ENCODE assay signal across 1 cellular context in the genomic region with DNA sequence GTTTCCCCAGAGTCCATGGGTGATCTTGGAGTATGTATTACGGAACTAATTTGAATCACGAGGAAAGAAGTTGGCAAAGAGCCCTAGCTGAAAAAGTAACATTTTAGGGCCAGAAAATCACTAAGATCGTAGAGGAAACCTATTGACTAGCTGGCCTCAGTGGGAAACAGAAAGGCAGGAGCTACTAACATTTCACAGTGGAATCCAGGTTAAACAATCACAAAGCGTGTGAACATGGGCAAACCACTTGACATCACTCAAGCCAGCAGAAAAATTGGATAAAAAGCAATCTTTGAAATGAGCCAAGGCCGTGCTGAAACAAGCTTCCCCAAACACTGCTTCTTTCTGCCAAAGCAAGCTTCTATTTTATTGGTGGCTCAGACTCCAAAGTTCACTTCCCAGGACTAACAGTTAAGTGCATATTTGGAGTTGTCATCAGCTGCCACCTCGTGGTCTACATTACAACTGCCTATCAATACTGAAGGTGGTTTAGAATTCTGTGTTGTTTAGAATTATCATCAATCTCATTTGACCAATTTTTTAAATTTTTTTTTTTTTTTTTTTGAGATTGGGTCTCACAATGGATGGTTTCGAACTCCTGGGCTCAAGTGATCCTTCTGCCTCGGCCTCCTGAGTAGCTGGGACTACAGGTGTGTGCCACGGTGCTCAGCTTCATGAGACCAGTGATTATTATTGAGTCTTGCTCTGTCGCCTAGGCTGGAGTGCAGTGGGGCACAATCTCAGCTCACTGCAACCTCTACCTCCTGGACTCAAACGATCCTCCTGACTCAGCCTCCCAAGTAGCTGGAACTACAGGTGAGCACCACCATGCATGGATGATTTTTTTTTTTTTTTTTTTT.
TF ChIP-seq lines count a peak whose summit lies in the region.

No MANE protein-coding gene starts in this region.

TF ChIP-seq in HCT116, 20 proteins besides CTCF, POLR2A, EP300 and RAD21:
- TF ChIP-seq, protein P1, sequence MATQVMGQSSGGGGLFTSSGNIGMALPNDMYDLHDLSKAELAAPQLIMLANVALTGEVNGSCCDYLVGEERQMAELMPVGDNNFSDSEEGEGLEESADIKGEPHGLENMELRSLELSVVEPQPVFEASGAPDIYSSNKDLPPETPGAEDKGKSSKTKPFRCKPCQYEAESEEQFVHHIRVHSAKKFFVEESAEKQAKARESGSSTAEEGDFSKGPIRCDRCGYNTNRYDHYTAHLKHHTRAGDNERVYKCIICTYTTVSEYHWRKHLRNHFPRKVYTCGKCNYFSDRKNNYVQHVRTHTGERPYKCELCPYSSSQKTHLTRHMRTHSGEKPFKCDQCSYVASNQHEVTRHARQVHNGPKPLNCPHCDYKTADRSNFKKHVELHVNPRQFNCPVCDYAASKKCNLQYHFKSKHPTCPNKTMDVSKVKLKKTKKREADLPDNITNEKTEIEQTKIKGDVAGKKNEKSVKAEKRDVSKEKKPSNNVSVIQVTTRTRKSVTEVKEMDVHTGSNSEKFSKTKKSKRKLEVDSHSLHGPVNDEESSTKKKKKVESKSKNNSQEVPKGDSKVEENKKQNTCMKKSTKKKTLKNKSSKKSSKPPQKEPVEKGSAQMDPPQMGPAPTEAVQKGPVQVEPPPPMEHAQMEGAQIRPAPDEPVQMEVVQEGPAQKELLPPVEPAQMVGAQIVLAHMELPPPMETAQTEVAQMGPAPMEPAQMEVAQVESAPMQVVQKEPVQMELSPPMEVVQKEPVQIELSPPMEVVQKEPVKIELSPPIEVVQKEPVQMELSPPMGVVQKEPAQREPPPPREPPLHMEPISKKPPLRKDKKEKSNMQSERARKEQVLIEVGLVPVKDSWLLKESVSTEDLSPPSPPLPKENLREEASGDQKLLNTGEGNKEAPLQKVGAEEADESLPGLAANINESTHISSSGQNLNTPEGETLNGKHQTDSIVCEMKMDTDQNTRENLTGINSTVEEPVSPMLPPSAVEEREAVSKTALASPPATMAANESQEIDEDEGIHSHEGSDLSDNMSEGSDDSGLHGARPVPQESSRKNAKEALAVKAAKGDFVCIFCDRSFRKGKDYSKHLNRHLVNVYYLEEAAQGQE (IDR thresholded peaks at IDR 0.05; ENCODE audit: low read depth), result no peak
- TF ChIP-seq SIN3A (IDR thresholded peaks at IDR 0.05; ENCODE audit: low read depth) (no peak), JUND (IDR thresholded peaks at IDR 0.05) (0 out of 2 replicates have a peak, but pooled peaks have one; percentile 11)
